8 cellular contexts compared by ENCODE assay signal in genomic region chr11:95924414-95924760, GRCh38. TPM values are rescaled to one million over a fixed set of nuclear protein-coding genes. Genes with fewer than 3 reads are reported as not detected.
DNase-seq lines count a peak whose midpoint lies in the region; ATAC-seq and TF ChIP-seq lines count a peak whose summit lies in the region.

No MANE protein-coding gene starts in this region.

- H3K36me3 ChIP-seq in A673 (ENCODE audit: insufficient read depth, low read length, poor library complexity, severe bottlenecking) (no peaks in the 10 kb centered on the region), NT2/D1 (ENCODE audit: insufficient read depth, insufficient read length, low read length) (no peaks in the 10 kb centered on the region), mucosa of descending colon (ENCODE audit: low read depth) (no peaks in the 10 kb centered on the region)

- peak overlapping the region; percentile 83 for H3K9ac ChIP-seq in NT2/D1 (ENCODE audit: insufficient read length, low read depth)

- H3K9me3 ChIP-seq in A673 (ENCODE audit: low read depth, low read length, poor library complexity, severe bottlenecking) (no peaks in the 10 kb centered on the region), NT2/D1 (ENCODE audit: insufficient read depth, low read length) (no peaks in the 10 kb centered on the region), mucosa of descending colon (no peaks in the 10 kb centered on the region)

- POLR2A ChIA-PET in A673 (lab: Charles Lee; ENCODE audit: low non-redundant PET) = interaction anchor here (0.6 to 0.8 kb wide), 2 partner anchors 7 to 128 kb away, joined by 5 read pairs; no protein-coding TSS in a partner anchor

- no peaks in the 10 kb centered on the region for H3K27me3 ChIP-seq in A673 (replicated peaks; ENCODE audit: insufficient read depth, low read depth, low read length, poor library complexity)
- no peaks in the 10 kb centered on the region for H3K27me3 ChIP-seq in NT2/D1 (ENCODE audit: insufficient read depth, insufficient read length)

- intact Hi-C loops in A673 (cut with micrococcal nuclease; ENCODE audit: unreplicated experiment) = loop anchor here (5.0 kb wide), 1 partner anchor 468 kb away; the partner anchor contains the start of gene JRKL
- intact Hi-C loops in mucosa of descending colon (cut with DNase I, micrococcal nuclease) = no loop called here

- peaks cover 18% of the 10 kb centered on the region for H3K4me1 ChIP-seq in A673 (ENCODE audit: insufficient read depth, low read length, poor library complexity, severe bottlenecking)
- H3K4me1 ChIP-seq in NT2/D1 (ENCODE audit: insufficient read depth, insufficient read length) = no peaks in the 10 kb centered on the region
- H3K4me1 ChIP-seq in mucosa of descending colon (ENCODE audit: low read depth) = peaks cover 9% of the 10 kb centered on the region

- no peak for TF ChIP-seq CTCF in A673 (conservative IDR thresholded peaks at IDR 0.05; ENCODE audit: low read depth, low read length)
- no peak for TF ChIP-seq CTCF in mucosa of descending colon (IDR thresholded peaks at IDR 0.05)

- TSS peak; percentile 92 for BruUV-seq in A673 (replicated peaks; lab: Mats Ljungman, UMichigan)

- peak; percentile 12 for ATAC-seq in GM19395 (IDR thresholded peaks at IDR 0.05; ENCODE audit: unreplicated experiment)
- ATAC-seq in mucosa of descending colon = peak; percentile 75
- no peak for ATAC-seq in HG03108 (IDR thresholded peaks at IDR 0.05; ENCODE audit: unreplicated experiment)

- CTCF ChIA-PET in A673 (lab: Charles Lee) = no interaction called here

- peak overlapping the region; percentile 89 for H3K27ac ChIP-seq in A673 (ENCODE audit: low read depth, low read length, poor library complexity, severe bottlenecking)

- H3K4me3 ChIP-seq in A673 (ENCODE audit: low read depth, low read length, poor library complexity, severe bottlenecking) (peak overlapping the region; percentile 97), NT2/D1 (ENCODE audit: insufficient read length, low read depth) (peak overlapping the region; percentile 62), mucosa of descending colon (peak overlapping the region; percentile 69)

- peak; percentile 53 for DNase-seq in A673 (ENCODE audit: low spot score)
- peak; percentile 13 for DNase-seq in NT2/D1 (ENCODE audit: low read depth, low spot score)
- peak; percentile 65 to 66 for DNase-seq in dermis microvascular lymphatic vessel endothelial cell (ENCODE audit: low read depth in 2 of 2)
- no peak for DNase-seq in mucosa of descending colon
- no peak for DNase-seq in SK-N-DZ (ENCODE audit: low spot score)
- DNase-seq in midbrain (lab: John Stamatoyannopoulos, UW) = no peak

RNA-seq across cellular contexts. Expression of gene MTMR2, which starts 0.5 kb away (rescaled TPM):
- total RNA-seq in A673 (2021) (52.4 and 58.6 TPM in 2 replicates), dermis microvascular lymphatic vessel endothelial cell (47.3 and 48.7 TPM in 2 replicates), mucosa of descending colon (10 to 100 TPM; 19.9 to 31.1 (median 21.3) TPM)
- polyA plus RNA-seq in SK-N-DZ (2014; cell fraction: cytosol; rRNA removed) = 22.1 and 23.0 TPM in 2 replicates
- polyA plus RNA-seq in SK-N-DZ (2014; cell fraction: nucleus; rRNA removed) = 10.2 and 14.9 TPM in 2 replicates

Comparison
In these comparisons a context has a peak if more than half of its experiments do, and no peak if none do; other contexts are left out.
1. DNase-seq: peak in A673 (single experiment), NT2/D1 (single experiment) and dermis microvascular lymphatic vessel endothelial cell (2 of 2); none in mucosa of descending colon (0 of 3), SK-N-DZ (single experiment) and midbrain (single experiment).
2. Peak in every context shown above with its lines, with median percentiles within 50 percentile points of each other: H3K4me3 ChIP-seq.